In genomic region chr2:18792684-18793083, GRCh38 we compare ENCODE assay signal across 25 cellular contexts.
"Had no signal": no experiment of that assay in that cellular context is flagged by ENCODE, and none has a peak within 500 bp of the region (broad histone marks: within the 10 kb centered on the region; RNA-seq: fewer than 3 reads in every experiment).

No MANE protein-coding gene starts in this region.

- H3K4me1 Mint-ChIP-seq: activated naive CD4-positive, alpha-beta T cell treated with anti-CD3 and anti-CD28 coated beads, Interleukin-2, amount 10 ng/mL, durations not matched to agents 7 days and 5 days; activated naive CD8-positive, alpha-beta T cell treated with anti-CD3 and anti-CD28 coated beads, Interleukin-2, amount 50 U/mL, for 24 hours; central memory CD8-positive, alpha-beta T cell; immature natural killer cell; T-helper 17 cell had no signal

- H3K27me3 Mint-ChIP-seq: activated naive CD4-positive, alpha-beta T cell treated with anti-CD3 and anti-CD28 coated beads, Interleukin-2, amount 10 ng/mL, durations not matched to agents 7 days and 5 days; activated naive CD8-positive, alpha-beta T cell treated with anti-CD3 and anti-CD28 coated beads, Interleukin-2, amount 50 U/mL, for 24 hours; central memory CD8-positive, alpha-beta T cell; naive thymus-derived CD4-positive, alpha-beta T cell; stimulated activated naive CD8-positive, alpha-beta T cell treated with anti-CD3 and anti-CD28 coated beads, Interleukin-15, Interleukin-2, amounts not matched to agents 100 ng/mL and 50 ng/mL, for 24 hours; T-helper 17 cell had no signal

- H3K4me3 ChIP-seq: heart right ventricle, mucosa of descending colon, suprapubic skin had no signal

- DNase-seq: activated CD4-positive, alpha-beta T cell treated with anti-CD3 and anti-CD28 coated beads, Interleukin-2, amount 50 U/mL, for 1 hour; activated CD4-positive, CD25-positive, alpha-beta regulatory T cell treated with anti-CD3 and anti-CD28 coated beads, Interleukin-2, amount 50 U/mL, for 72 hours; activated CD8-positive, alpha-beta memory T cell treated with anti-CD3 and anti-CD28 coated beads, Interleukin-2, amount 50 U/mL, for 48 hours; activated effector memory CD4-positive, alpha-beta T cell treated with Interleukin-2 at 50 U/mL for 16 hours; activated naive CD4-positive, alpha-beta T cell treated with anti-CD3 and anti-CD28 coated beads, Interleukin-2, amount 10 ng/mL, durations not matched to agents 7 days and 5 days; activated naive CD8-positive, alpha-beta T cell treated with anti-CD3 and anti-CD28 coated beads, Interleukin-2, amount 50 U/mL, for 24 hours; activated T-cell treated with anti-CD3 and anti-CD28 coated beads, Interleukin-2, amount 50 U/mL, for 48 hours; anterior cingulate cortex; effector CD8-positive, alpha-beta T cell; heart right ventricle; immature natural killer cell; kidney glomerular epithelial cell; left ventricle myocardium superior; mucosa of descending colon; naive thymus-derived CD4-positive, alpha-beta T cell; retina; stimulated activated CD4-positive, alpha-beta T cell treated with anti-CD3 and anti-CD28 coated beads, Interleukin-2, amount 100 ng/mL, for 48 hours; T-helper 17 cell; trophoblast cell had no signal

- H3K9me3 Mint-ChIP-seq: activated naive CD4-positive, alpha-beta T cell treated with anti-CD3 and anti-CD28 coated beads, Interleukin-2, amount 10 ng/mL, durations not matched to agents 7 days and 5 days; activated naive CD8-positive, alpha-beta T cell treated with anti-CD3 and anti-CD28 coated beads, Interleukin-2, amount 50 U/mL, for 24 hours; brain; central memory CD8-positive, alpha-beta T cell; stimulated activated naive CD8-positive, alpha-beta T cell treated with anti-CD3 and anti-CD28 coated beads, Interleukin-15, Interleukin-2, amounts not matched to agents 100 ng/mL and 50 ng/mL, for 24 hours had no signal

- H3K36me3 ChIP-seq: heart right ventricle, suprapubic skin had no signal

- H3K4me1 ChIP-seq: suprapubic skin had no signal

- H3K27ac ChIP-seq: heart right ventricle, suprapubic skin, VCaP had no signal

- H3K9me3 ChIP-seq: heart right ventricle, mucosa of descending colon, suprapubic skin had no signal

- ATAC-seq: activated naive CD8-positive, alpha-beta T cell treated with anti-CD3 and anti-CD28 coated beads, Interleukin-2, amount 50 U/mL, for 24 hours; esophagus mucosa; heart right ventricle; left ventricle myocardium superior; mucosa of descending colon; naive thymus-derived CD4-positive, alpha-beta T cell; T-helper 17 cell had no signal

- H3K27ac Mint-ChIP-seq: activated naive CD4-positive, alpha-beta T cell treated with anti-CD3 and anti-CD28 coated beads, Interleukin-2, amount 10 ng/mL, durations not matched to agents 7 days and 5 days; activated naive CD8-positive, alpha-beta T cell treated with anti-CD3 and anti-CD28 coated beads, Interleukin-2, amount 50 U/mL, for 24 hours; immature natural killer cell; naive thymus-derived CD4-positive, alpha-beta T cell; stimulated activated naive CD8-positive, alpha-beta T cell treated with anti-CD3 and anti-CD28 coated beads, Interleukin-15, Interleukin-2, amounts not matched to agents 100 ng/mL and 50 ng/mL, for 24 hours; T-helper 17 cell had no signal

- H3K36me3 Mint-ChIP-seq: activated naive CD4-positive, alpha-beta T cell treated with anti-CD3 and anti-CD28 coated beads, Interleukin-2, amount 10 ng/mL, durations not matched to agents 7 days and 5 days; brain had no signal

- H3K4me3 Mint-ChIP-seq: activated naive CD4-positive, alpha-beta T cell treated with anti-CD3 and anti-CD28 coated beads, Interleukin-2, amount 10 ng/mL, durations not matched to agents 7 days and 5 days; activated naive CD8-positive, alpha-beta T cell treated with anti-CD3 and anti-CD28 coated beads, Interleukin-2, amount 50 U/mL, for 24 hours; brain; central memory CD8-positive, alpha-beta T cell; immature natural killer cell; naive thymus-derived CD4-positive, alpha-beta T cell; stimulated activated naive CD8-positive, alpha-beta T cell treated with anti-CD3 and anti-CD28 coated beads, Interleukin-15, Interleukin-2, amounts not matched to agents 100 ng/mL and 50 ng/mL, for 24 hours; T-helper 17 cell had no signal

- H3K27me3 ChIP-seq: heart right ventricle, suprapubic skin had no signal
